8 cellular contexts compared by ENCODE assay signal in the genomic region with DNA sequence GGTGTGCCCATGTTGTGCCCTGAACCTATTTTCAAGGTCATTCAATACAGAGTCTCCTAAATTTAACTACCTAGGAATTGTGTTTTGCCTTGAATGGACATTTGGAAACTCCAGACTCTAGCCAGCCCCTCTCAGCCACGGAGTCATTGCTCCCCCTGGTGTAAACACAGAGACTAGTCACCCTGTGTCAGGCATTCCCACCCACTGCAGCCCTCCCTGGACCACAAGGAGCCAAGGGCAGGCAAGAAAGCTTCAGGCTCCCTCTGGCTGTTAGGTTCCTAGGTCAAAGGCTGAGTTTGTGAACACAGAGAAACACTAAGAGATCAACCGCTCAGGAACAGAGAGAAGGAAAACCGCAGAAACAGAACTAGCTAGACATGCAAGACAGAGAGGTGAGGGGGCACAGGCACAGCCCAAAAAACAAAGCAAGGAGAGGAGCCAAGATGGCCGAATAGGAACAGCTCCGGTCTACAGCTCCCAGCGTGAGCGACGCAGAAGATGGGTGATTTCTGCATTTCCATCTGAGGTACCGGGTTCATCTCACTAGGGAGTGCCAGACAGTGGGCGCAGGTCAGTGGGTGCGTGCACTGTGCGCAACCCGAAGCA. TPM values are rescaled to one million over a fixed set of nuclear protein-coding genes. Genes with fewer than 3 reads are reported as not detected.
A peak's percentile ranks its signal among the peaks of the same experiment; 100 is the strongest.
DNase-seq lines count a peak whose midpoint lies in the region; ATAC-seq, FAIRE-seq and TF ChIP-seq lines count a peak whose summit lies in the region.
"Not testable (repeated sequence)": the region's sequence is repeated elsewhere in the genome, so short reads cannot be mapped to it uniquely, and the experiment has no call there.

No MANE protein-coding gene starts in this region.

- not testable (repeated sequence) for TF ChIP-seq CTCF in A549 (IDR thresholded peaks at IDR 0.05)
- TF ChIP-seq CTCF in Loucy (conservative IDR thresholded peaks at IDR 0.05; ENCODE audit: low read length) (peak; percentile 47), OCI-LY1 (IDR thresholded peaks at IDR 0.05; ENCODE audit: low read length) (peak; percentile 27; the same call in 1 of the 2 replicates), esophagus squamous epithelium (IDR thresholded peaks at IDR 0.05) (peak in 4 of 6 experiments; percentile 4 to 17 (median 10)), keratinocyte (optimal IDR thresholded peaks at IDR 0.05 in 1 of 3, IDR thresholded peaks at IDR 0.05 in 1 of 3, conservative IDR thresholded peaks at IDR 0.05 in 1 of 3; ENCODE audit: extremely low read depth in 1 of 3, insufficient read depth in 2 of 3, low read length in 3 of 3) (peak in 2 of 3 experiments; percentile 18 to 38), pancreas (IDR thresholded peaks at IDR 0.05) (peak in 1 of 4 donors; percentile 21)

- WGBS in A549 (ENCODE audit: missing lambda C conversion rate), result 33% methylated on average over 7 of the region's 13 CpGs
- WGBS in esophagus squamous epithelium, 2 donors, result 75 to 83% methylated on average over 9 to 13 of the region's 13 CpGs
- 69 to 76% methylated on average over 10 to 13 of the region's 13 CpGs for WGBS in pancreas, 2 donors

- not testable (repeated sequence) for H3K4me3 ChIP-seq in A549; Loucy (ENCODE audit: low read length, poor library complexity, severe bottlenecking); OCI-LY1 (ENCODE audit: low read depth, low read length, poor library complexity, severe bottlenecking); adipocyte (ENCODE audit: low read length); esophagus squamous epithelium; pancreas
- H3K4me3 ChIP-seq in keratinocyte (ENCODE audit: control insufficient read depth in 2 of 3, extremely low read depth in 1 of 3, insufficient read depth in 2 of 3, low read depth in 1 of 3, low read length in 3 of 3), result peak overlapping the region in 2 of 3 experiments; percentile 26 to 34

- POLR2A ChIA-PET in A549 (lab: Yijun Ruan, JAX), result not testable (repeated sequence)

- CTCF ChIA-PET in A549 (lab: Yijun Ruan, JAX), result not testable (repeated sequence)

- H4K20me1 ChIP-seq in Loucy (ENCODE audit: insufficient read depth, low read length, poor library complexity, severe bottlenecking); OCI-LY1 (ENCODE audit: insufficient read depth, low read length); keratinocyte (ENCODE audit: control insufficient read depth, extremely low read depth, insufficient read depth, low read length): not testable (repeated sequence)

- H3K79me2 ChIP-seq in Loucy (ENCODE audit: insufficient read depth, low read length); OCI-LY1 (ENCODE audit: insufficient read depth, low read length); keratinocyte (ENCODE audit: control insufficient read depth, insufficient read depth, low read length): not testable (repeated sequence)

- ATAC-seq in A549 (peak; percentile 81 to 90), pancreas (peak; percentile 80 to 98 (median 90))

- FAIRE-seq in A549 (lab: Jason Lieb, UNC); keratinocyte (lab: Jason Lieb, UNC); pancreas (lab: Jason Lieb, UNC): not testable (repeated sequence)

- H3K36me3 ChIP-seq in Loucy (ENCODE audit: insufficient read depth, low read length); OCI-LY1 (ENCODE audit: insufficient read depth, low read length); adipocyte (ENCODE audit: control insufficient read depth, insufficient read depth, low read length, severe bottlenecking); esophagus squamous epithelium; keratinocyte (ENCODE audit: control insufficient read depth in 2 of 2, extremely low read depth in 1 of 2, insufficient read depth in 2 of 2, low read length in 2 of 2); pancreas: not testable (repeated sequence)

- dilution Hi-C loops in keratinocyte (cut with MboI; ENCODE audit: extremely low pct_ligation_motif_present, low sequenced_read_pairs), result not testable (repeated sequence)

- not testable (repeated sequence) for H3F3A ChIP-seq in Loucy (ENCODE audit: low read depth); OCI-LY1 (ENCODE audit: insufficient read depth, low read length)

- H3K4me2 ChIP-seq in A549; Loucy (ENCODE audit: low read depth, low read length, poor library complexity, severe bottlenecking); OCI-LY1 (ENCODE audit: low read length): not testable (repeated sequence)
- H3K4me2 ChIP-seq in keratinocyte (ENCODE audit: control insufficient read depth, extremely low read depth, insufficient read depth, low read depth, low read length), result peak overlapping the region; percentile 10

- H2AFZ ChIP-seq in Loucy (ENCODE audit: low read length); OCI-LY1 (ENCODE audit: low read length); keratinocyte (ENCODE audit: control insufficient read depth, low read length): not testable (repeated sequence)

- peak in 1 of 2 experiments; percentile 10 for DNase-seq in A549 (ENCODE audit: low read depth in 1 of 2, low spot score in 1 of 2)
- DNase-seq in ELR (ENCODE audit: low read depth), result peak; percentile 39
- peak; percentile 23 for DNase-seq in adipocyte (ENCODE audit: low read depth)
- not testable (repeated sequence) for DNase-seq in esophagus squamous epithelium (lab: John Stamatoyannopoulos, UW); keratinocyte (ENCODE audit: low read depth, low spot score); pancreas

- TF ChIP-seq POLR2A in A549 (IDR thresholded peaks at IDR 0.05; ENCODE audit: low read length); esophagus squamous epithelium (IDR thresholded peaks at IDR 0.05): not testable (repeated sequence)

- not testable (repeated sequence) for H3K9ac ChIP-seq in Loucy (ENCODE audit: low read depth, low read length, poor library complexity, severe bottlenecking); OCI-LY1 (ENCODE audit: low read length); adipocyte (ENCODE audit: low read length); keratinocyte (ENCODE audit: control insufficient read depth, extremely low read depth, insufficient read depth, low read length)

- not testable (repeated sequence) for H3K4me1 ChIP-seq in A549; Loucy (ENCODE audit: insufficient read depth, low read length, poor library complexity, severe bottlenecking); OCI-LY1 (ENCODE audit: insufficient read depth, low read length, severe bottlenecking); adipocyte (ENCODE audit: control insufficient read depth, insufficient read depth, low read length); esophagus squamous epithelium; keratinocyte (ENCODE audit: control insufficient read depth, extremely low read depth, insufficient read depth, low read length); pancreas

- not testable (repeated sequence) for H3K9me1 ChIP-seq in keratinocyte (ENCODE audit: control insufficient read depth, extremely low read depth, insufficient read depth, low read length)

- H3K9me3 ChIP-seq in A549; Loucy (ENCODE audit: insufficient read depth, low read depth, low read length); OCI-LY1 (ENCODE audit: low read length); adipocyte (ENCODE audit: control insufficient read depth, low read length); esophagus squamous epithelium; keratinocyte (ENCODE audit: control insufficient read depth, low read depth, low read length); pancreas: not testable (repeated sequence)

- intact Hi-C loops in esophagus squamous epithelium (cut with DNase I); pancreas (cut with DNase I): not testable (repeated sequence)

- not testable (repeated sequence) for TF ChIP-seq EP300 in A549 (IDR thresholded peaks at IDR 0.05)

- H3K27ac ChIP-seq in A549; OCI-LY1 (ENCODE audit: low read depth, low read length, poor library complexity, severe bottlenecking); esophagus squamous epithelium; pancreas: not testable (repeated sequence)
- peak overlapping the region; percentile 14 for H3K27ac ChIP-seq in keratinocyte (ENCODE audit: control insufficient read depth, insufficient read depth, low read length)

- TF ChIP-seq RAD21 in A549 (conservative IDR thresholded peaks at IDR 0.05 in 1 of 2, IDR thresholded peaks at IDR 0.05 in 1 of 2), result not testable (repeated sequence)

- not testable (repeated sequence) for H3K27me3 ChIP-seq in Loucy (ENCODE audit: insufficient read depth, low read length, poor library complexity, severe bottlenecking); OCI-LY1 (ENCODE audit: insufficient read depth, low read length); adipocyte (replicated peaks; ENCODE audit: control insufficient read depth, insufficient read depth, low read length); esophagus squamous epithelium; keratinocyte (ENCODE audit: control insufficient read depth, extremely low read depth, insufficient read depth, low read length); pancreas

- H3K9me2 ChIP-seq in Loucy (replicated peaks; ENCODE audit: low read depth, low read length); OCI-LY1 (ENCODE audit: low read depth, low read length): not testable (repeated sequence)

RNA-seq across cellular contexts. Expression of gene ROPN1B, which starts 32.7 kb away (rescaled TPM):
- polyA plus RNA-seq in A549 (2011; rRNA removed) (not detected in 2 replicates), A549 (2017; fragmentation: RNase III; extraction: RNeasy Plus Mini Kit Qiagen cat#74134 plus additional on column Dnase treatment) (not detected in 3 replicates), keratinocyte (0.12 to 0.14 TPM in 2 of 3 replicates, not detected in the other), pancreas (under 1 TPM in 1 of 2 donors, not detected in 1; 0.23 TPM)
- polyA plus RNA-seq in A549 (2012; cell fraction: cytosol; rRNA removed), result not detected in 2 replicates
- polyA plus RNA-seq in A549 (2012; cell fraction: nucleus; rRNA removed), result not detected in 2 replicates
- not detected in 2 replicates for polyA minus RNA-seq in A549 (2011; rRNA and poly(A)+ RNA removed)
- total RNA-seq in esophagus squamous epithelium (not detected), pancreas (under 1 TPM in 2 of 6 donors, not detected in 4; 0.19 to 0.20 TPM)
- polyA plus RNA-seq in keratinocyte (2011; ENCODE audit: low read depth), result not detected
- polyA plus RNA-seq in keratinocyte (2011; cell fraction: cytosol; rRNA removed), result 0.21 TPM in 1 of 2 replicates, not detected in the other
- polyA plus RNA-seq in keratinocyte (2011; cell fraction: nucleus; rRNA removed), result not detected in 2 replicates
- not detected in 2 replicates for polyA plus RNA-seq in keratinocyte (2012; ENCODE audit: low replicate concordance)
- polyA minus RNA-seq in keratinocyte, result not detected in 3 replicates
- not detected for polyA minus RNA-seq in keratinocyte (2011; cell fraction: cytosol; rRNA and poly(A)+ RNA removed)
- not detected in 2 replicates for polyA minus RNA-seq in keratinocyte (2011; cell fraction: nucleus; rRNA and poly(A)+ RNA removed)
